22 cellular contexts compared by ENCODE assay signal in genomic region chr19:18348171-18348570, GRCh38. TPM values are rescaled to one million over a fixed set of nuclear protein-coding genes. Genes with fewer than 3 reads are reported as not detected.
DNase-seq lines count a peak whose midpoint lies in the region; ATAC-seq and TF ChIP-seq lines count a peak whose summit lies in the region.
"Had no signal": no experiment of that assay in that cellular context is flagged by ENCODE, and none has a peak within 500 bp of the region (broad histone marks: within the 10 kb centered on the region; RNA-seq: fewer than 3 reads in every experiment).

No MANE protein-coding gene starts in this region.

- H3K4me1 ChIP-seq in H9 (ENCODE audit: insufficient read depth, low read length) (no peaks in the 10 kb centered on the region), mesenchymal stem cell (ENCODE audit: control insufficient read depth, insufficient read depth, low read depth, low read length) (peaks cover 2% of the 10 kb centered on the region), upper lobe of right lung (peaks cover 3% of the 10 kb centered on the region)

- H2AFZ ChIP-seq in H9 (ENCODE audit: low read length) (no peak overlapping the region), mesenchymal stem cell (ENCODE audit: low read depth, low read length) (no peak overlapping the region)

- H3K79me2 ChIP-seq in H9 (ENCODE audit: insufficient read depth, low read length) = no peaks in the 10 kb centered on the region

- no peaks in the 10 kb centered on the region for H3K27me3 Mint-ChIP-seq in H9 (ENCODE audit: low read depth)
- H3K27me3 Mint-ChIP-seq in WTC11 (ENCODE audit: low read depth) = no peaks in the 10 kb centered on the region
- H3K27me3 Mint-ChIP-seq: B cell; CD8-positive, alpha-beta memory T cell had no signal

- H2BK120ac ChIP-seq in H9 (ENCODE audit: low read depth, low read length, poor library complexity, severe bottlenecking) = no peak overlapping the region
- H2BK120ac ChIP-seq in mesenchymal stem cell (ENCODE audit: low read depth, low read length) = no peak overlapping the region

- H3K4me1 Mint-ChIP-seq in H9 = peaks cover 31 to 32% of the 10 kb centered on the region in 2 experiments
- H3K4me1 Mint-ChIP-seq in WTC11 = peaks cover 38% of the 10 kb centered on the region
- H3K4me1 Mint-ChIP-seq: B cell had no signal

- H3K9ac ChIP-seq in H9 (ENCODE audit: extremely low read depth, insufficient read length, low read length) (no peak overlapping the region), mesenchymal stem cell (ENCODE audit: low read length) (no peak overlapping the region)

- WGBS in H9 (ENCODE audit: extremely low coverage, insufficient read length, low lambda C conversion rate) = no CpG with 5 or more reads among the region's 17 CpGs
- 95% methylated on average over 17 of the region's 17 CpGs for WGBS in mesenchymal stem cell

- peak overlapping the region in 2 of 3 experiments; percentile 52 to 65; a peak in 2 of 7 replicates for H3K27ac Mint-ChIP-seq in H9
- H3K27ac Mint-ChIP-seq in WTC11 = peak overlapping the region; percentile 72; the same call in 1 of the 2 replicates
- H3K27ac Mint-ChIP-seq: B cell had no signal

- no peak overlapping the region for H2BK12ac ChIP-seq in H9 (ENCODE audit: insufficient read length, low read depth, low read length)
- H2BK12ac ChIP-seq in mesenchymal stem cell (ENCODE audit: low read length in 2 of 2) = no peak overlapping the region

- H3K9me3 ChIP-seq in H9 (ENCODE audit: control insufficient read depth, low read depth, low read length) (no peaks in the 10 kb centered on the region), mesenchymal stem cell (ENCODE audit: control insufficient read depth, low read length) (no peaks in the 10 kb centered on the region), upper lobe of right lung (no peaks in the 10 kb centered on the region)
- H3K9me3 ChIP-seq: MG63, SJCRH30 had no signal

- no peak overlapping the region for H4K5ac ChIP-seq in H9 (ENCODE audit: insufficient read length, low read depth, low read length)

- no peak overlapping the region for H3K18ac ChIP-seq in H9 (ENCODE audit: insufficient read length, low read depth, low read length)
- no peak overlapping the region for H3K18ac ChIP-seq in mesenchymal stem cell (ENCODE audit: low read depth in 1 of 2, low read length in 2 of 2)

- H3K23ac ChIP-seq in H9 (ENCODE audit: insufficient read length, low read depth, low read length) (no peak overlapping the region), mesenchymal stem cell (ENCODE audit: low read length in 2 of 2) (no peak overlapping the region)

- no peak for TF ChIP-seq CTCF in H9 (conservative IDR thresholded peaks at IDR 0.05)
- TF ChIP-seq CTCF in WTC11 (IDR thresholded peaks at IDR 0.05) = no peak
- TF ChIP-seq CTCF in upper lobe of right lung (IDR thresholded peaks at IDR 0.05) = no peak

- intact Hi-C loops in upper lobe of right lung (cut with DNase I) = loop anchor here (5.0 kb wide), 1 partner anchor 64 kb away; no protein-coding TSS in a partner anchor

- POLR2A ChIA-PET in WTC11 (lab: Charles Lee) = no interaction called here

- H3K4me3 ChIP-seq in mesenchymal stem cell (ENCODE audit: insufficient read depth in 1 of 2, low read depth in 1 of 2, low read length in 2 of 2) = no peak overlapping the region
- H3K4me3 ChIP-seq in upper lobe of right lung = no peak overlapping the region
- H3K4me3 ChIP-seq: MG63, SJCRH30 had no signal

- no peak overlapping the region for H2BK20ac ChIP-seq in H9 (ENCODE audit: low read depth, low read length, poor library complexity, severe bottlenecking)

- H3K79me1 ChIP-seq in H9 (ENCODE audit: insufficient read depth, low read depth, low read length, poor library complexity, severe bottlenecking) = no peaks in the 10 kb centered on the region
- peaks cover 30% of the 10 kb centered on the region for H3K79me1 ChIP-seq in mesenchymal stem cell (replicated peaks; ENCODE audit: low read length, poor library complexity, severe bottlenecking)

- H3K9me3 Mint-ChIP-seq in H9 = no peaks in the 10 kb centered on the region; a peak in 2 of 5 replicates
- H3K9me3 Mint-ChIP-seq in WTC11 = no peaks in the 10 kb centered on the region
- H3K9me3 Mint-ChIP-seq: CD8-positive, alpha-beta memory T cell had no signal

- H2BK15ac ChIP-seq in H9 (ENCODE audit: low read depth, low read length) = 0 out of 2 replicates have a peak overlapping the region, but pooled peaks have one; percentile 13
- H2BK15ac ChIP-seq in mesenchymal stem cell (ENCODE audit: low read depth, poor library complexity, severe bottlenecking) = peak overlapping the region; percentile 68

- H3K4ac ChIP-seq in H9 (ENCODE audit: low read depth, low read length) = no peak overlapping the region
- H3K4ac ChIP-seq in mesenchymal stem cell (ENCODE audit: low read depth in 1 of 2, low read length in 2 of 2) = no peak overlapping the region

- H3K36me3 Mint-ChIP-seq in H9 (ENCODE audit: insufficient read depth in 1 of 3, low read depth in 3 of 3) (peaks cover 0 to 55% (median 8%) of the 10 kb centered on the region in 3 experiments; a peak in 5 of 7 replicates), WTC11 (peaks cover 22% of the 10 kb centered on the region)

- H4K20me1 ChIP-seq in H9 (ENCODE audit: control insufficient read depth, insufficient read depth, insufficient read length) = no peaks in the 10 kb centered on the region

- no peak overlapping the region for H3K56ac ChIP-seq in H9 (ENCODE audit: insufficient read length, low read depth, low read length)

- H3K4me3 Mint-ChIP-seq in H9 = no peak overlapping the region
- H3K4me3 Mint-ChIP-seq in WTC11 = no peak overlapping the region
- H3K4me3 Mint-ChIP-seq: B cell; CD8-positive, alpha-beta memory T cell had no signal

- no peak overlapping the region for H3T11ph ChIP-seq in H9 (ENCODE audit: low read length)

- ATAC-seq in WTC11 (no peak), upper lobe of right lung (peak; percentile 11), GM19395 (IDR thresholded peaks at IDR 0.05; ENCODE audit: unreplicated experiment) (no peak)
- ATAC-seq: SK-N-SH treated with all-trans-retinoic acid at 6 μM for 48 hours had no signal

- H3K23me2 ChIP-seq in H9 (ENCODE audit: insufficient read length, low read depth, low read length, poor library complexity, severe bottlenecking) = no peaks in the 10 kb centered on the region

- DNase-seq in H9 (no peak), WTC11 (ENCODE audit: low spot score) (no peak), mesenchymal stem cell (no peak), upper lobe of right lung (no peak), HuH-7 (ENCODE audit: low spot score) (no peak), NCI-H1417 (lab: John Stamatoyannopoulos, UW) (no peak)
- DNase-seq: Calu3; CD8-positive, alpha-beta memory T cell; DND-41; KG1; MG63; NCI-H1105 treated with DMSO at 0.1 percent for 48 hours; NCI-H2029; NCI-H446; NCI-H524 treated with DMSO at 0.1 percent for 48 hours; NCI-H774; SJCRH30 had no signal

- H3K27ac ChIP-seq in H9 (ENCODE audit: insufficient read length, low read depth, low read length) = no peak overlapping the region
- H3K27ac ChIP-seq in mesenchymal stem cell (ENCODE audit: low read length, poor library complexity, severe bottlenecking) = no peak overlapping the region
- H3K27ac ChIP-seq in upper lobe of right lung = no peak overlapping the region
- H3K27ac ChIP-seq: C4-2B, SJCRH30 had no signal

- H3K4me2 ChIP-seq in H9 (ENCODE audit: insufficient read depth, insufficient read length, low read length) (no peak overlapping the region), mesenchymal stem cell (ENCODE audit: low read length, poor library complexity, severe bottlenecking) (no peak overlapping the region)

- H2AK5ac ChIP-seq in H9 (ENCODE audit: insufficient read length, low read length) (no peak overlapping the region), mesenchymal stem cell (ENCODE audit: low read length, severe bottlenecking) (no peak overlapping the region)

- no peak overlapping the region for H2BK5ac ChIP-seq in H9 (ENCODE audit: insufficient read length, low read length)
- H2BK5ac ChIP-seq in mesenchymal stem cell (ENCODE audit: low read depth, low read length, poor library complexity, severe bottlenecking) = no peak overlapping the region

- H4K91ac ChIP-seq in H9 (ENCODE audit: insufficient read length, low read depth, low read length) (no peak overlapping the region), mesenchymal stem cell (ENCODE audit: low read length) (peak overlapping the region; percentile 72)

- CTCF ChIA-PET in WTC11 (lab: Charles Lee) = interaction anchor here (0.6 to 2.7 kb wide), 5 partner anchors 38 to 241 kb away, joined by 3 to 25 read pairs (median 12); partner anchors contain the start of genes GDF15 and SSBP4

- H3K14ac ChIP-seq in H9 (ENCODE audit: insufficient read depth, low read length) (no peak overlapping the region), mesenchymal stem cell (ENCODE audit: low read length in 2 of 2) (no peak overlapping the region)

- H3K36me3 ChIP-seq in mesenchymal stem cell (ENCODE audit: control insufficient read depth in 1 of 2, insufficient read depth in 2 of 2, low read depth in 1 of 2, low read length in 2 of 2) (peaks cover 27 to 40% of the 10 kb centered on the region in 2 experiments), upper lobe of right lung (peaks cover 5% of the 10 kb centered on the region)
- H3K36me3 ChIP-seq: MG63, SJCRH30 had no signal

- H3K27me3 ChIP-seq in H9 (ENCODE audit: insufficient read depth, low read length) (no peaks in the 10 kb centered on the region), mesenchymal stem cell (ENCODE audit: control insufficient read depth in 1 of 2, insufficient read depth in 1 of 2, low read length in 2 of 2) (no peaks in the 10 kb centered on the region), upper lobe of right lung (no peaks in the 10 kb centered on the region)
- H3K27me3 ChIP-seq: MG63, SJCRH30 had no signal

- H4K8ac ChIP-seq in H9 (replicated peaks; ENCODE audit: insufficient read length, low read depth, low read length) = no peak overlapping the region
- no peak overlapping the region for H4K8ac ChIP-seq in mesenchymal stem cell (ENCODE audit: low read length)

TF ChIP-seq in WTC11, 78 proteins besides CTCF, POLR2A, EP300 and RAD21 (continues in another document):
- no peak for TF ChIP-seq TEAD4 (CRISPR knock-in tag; IDR thresholded peaks at IDR 0.05)
- no peak for TF ChIP-seq HMGA2 (CRISPR knock-in tag; IDR thresholded peaks at IDR 0.05)

RNA-seq across cellular contexts. Expression of gene PGPEP1, which starts 7.8 kb away (rescaled TPM):
- total RNA-seq in H9 (2021) (61.4 and 64.8 TPM in 2 replicates), WTC11 (2021) (39.2 to 68.1 TPM (median 40.8 TPM) in 3 replicates), upper lobe of right lung (40.8 TPM)
- polyA plus RNA-seq in mesenchymal stem cell (2013, experiment 1 of 2) = 69.3 TPM
- 64.4 TPM for polyA plus RNA-seq in mesenchymal stem cell (2013, experiment 2 of 2)

RNA-seq across cellular contexts. Expression of gene LSM4, which starts 25.3 kb away (rescaled TPM):
- 342 and 344 TPM in 2 replicates for total RNA-seq in H9 (2021)
- total RNA-seq in WTC11 (2021) = 373 to 434 TPM (median 409 TPM) in 3 replicates
- 97.6 TPM for polyA plus RNA-seq in mesenchymal stem cell (2013, experiment 1 of 2)
- polyA plus RNA-seq in mesenchymal stem cell (2013, experiment 2 of 2) = 98.6 TPM
- total RNA-seq in upper lobe of right lung = 76.9 TPM

RNA-seq across cellular contexts. Expression of gene GDF15, which starts 37.8 kb away (rescaled TPM):
- total RNA-seq in H9 (2021) (5.7 and 7.0 TPM in 2 replicates), WTC11 (2021) (18.3 to 27.3 TPM (median 19.1 TPM) in 3 replicates), upper lobe of right lung (105 TPM)
- 355 TPM for polyA plus RNA-seq in mesenchymal stem cell (2013, experiment 1 of 2)
- 348 TPM for polyA plus RNA-seq in mesenchymal stem cell (2013, experiment 2 of 2)
- total RNA-seq: B cell had no signal
- polyA plus RNA-seq: CD8-positive, alpha-beta memory T cell had no signal

RNA-seq across cellular contexts. Expression of gene LRRC25, which starts 49.3 kb away (rescaled TPM):
- total RNA-seq in H9 (2021) (0.18 TPM in 1 of 2 replicates, not detected in the other), WTC11 (2021) (0.07 to 0.31 TPM (median 0.18 TPM) in 3 replicates), upper lobe of right lung (22.7 TPM)
- polyA plus RNA-seq in mesenchymal stem cell (2013, experiment 1 of 2) = 1.0 TPM
- 1.1 TPM for polyA plus RNA-seq in mesenchymal stem cell (2013, experiment 2 of 2)
- total RNA-seq: Calu3, HT1080, SJCRH30 had no signal
- polyA plus RNA-seq: CD8-positive, alpha-beta memory T cell had no signal
